1 cellular context compared by ENCODE assay signal in the genomic region with DNA sequence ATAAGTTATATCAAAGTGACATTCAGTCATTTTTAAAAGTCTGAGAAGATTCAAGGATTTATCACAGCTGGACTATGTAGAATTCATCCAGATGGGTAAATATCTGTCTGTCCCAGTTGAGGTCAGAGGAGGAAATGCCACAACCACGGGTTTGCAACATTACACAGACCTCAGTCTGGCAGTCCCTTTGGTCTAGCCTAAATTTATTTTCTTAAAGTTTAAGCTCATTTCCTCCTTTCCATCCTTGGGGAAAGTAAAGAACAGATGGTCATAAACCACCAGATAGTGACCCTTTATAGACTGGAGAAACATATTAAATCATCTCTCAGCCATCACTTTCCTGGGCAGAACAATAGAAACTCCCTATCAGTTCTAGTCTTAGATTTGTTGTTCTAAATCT.
TF ChIP-seq lines count a peak whose summit lies in the region.

No MANE protein-coding gene starts in this region.

TF ChIP-seq in H1, 55 proteins besides CTCF, POLR2A, EP300 and RAD21 (continued from another document):
- TF ChIP-seq, protein P1, sequence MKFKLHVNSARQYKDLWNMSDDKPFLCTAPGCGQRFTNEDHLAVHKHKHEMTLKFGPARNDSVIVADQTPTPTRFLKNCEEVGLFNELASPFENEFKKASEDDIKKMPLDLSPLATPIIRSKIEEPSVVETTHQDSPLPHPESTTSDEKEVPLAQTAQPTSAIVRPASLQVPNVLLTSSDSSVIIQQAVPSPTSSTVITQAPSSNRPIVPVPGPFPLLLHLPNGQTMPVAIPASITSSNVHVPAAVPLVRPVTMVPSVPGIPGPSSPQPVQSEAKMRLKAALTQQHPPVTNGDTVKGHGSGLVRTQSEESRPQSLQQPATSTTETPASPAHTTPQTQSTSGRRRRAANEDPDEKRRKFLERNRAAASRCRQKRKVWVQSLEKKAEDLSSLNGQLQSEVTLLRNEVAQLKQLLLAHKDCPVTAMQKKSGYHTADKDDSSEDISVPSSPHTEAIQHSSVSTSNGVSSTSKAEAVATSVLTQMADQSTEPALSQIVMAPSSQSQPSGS (IDR thresholded peaks at IDR 0.05; ENCODE audit: low read length): no peak
- TF ChIP-seq TAF1 (IDR thresholded peaks at IDR 0.05; ENCODE audit: low read depth, low read length): no peak
- TF ChIP-seq SUZ12 (IDR thresholded peaks at IDR 0.05; ENCODE audit: low read length): no peak
- TF ChIP-seq BRCA1 (IDR thresholded peaks at IDR 0.05; ENCODE audit: low read depth, low read length): no peak
- TF ChIP-seq POLR2AphosphoS5 (IDR thresholded peaks at IDR 0.05; ENCODE audit: low read depth, low read length): no peak
- TF ChIP-seq ASH2L (IDR thresholded peaks at IDR 0.05; ENCODE audit: low read length): no peak
- no peak for TF ChIP-seq KDM1A (IDR thresholded peaks at IDR 0.05; ENCODE audit: borderline replicate concordance, low read length)
- no peak for TF ChIP-seq YY1 (IDR thresholded peaks at IDR 0.05; ENCODE audit: low read depth, low read length)
- no peak for TF ChIP-seq RFX5 (IDR thresholded peaks at IDR 0.05; ENCODE audit: borderline replicate concordance, low read depth, low read length)
- no peak for TF ChIP-seq EGR1 (IDR thresholded peaks at IDR 0.05; ENCODE audit: borderline replicate concordance, low read depth, low read length)
TF ChIP-seq in H1: peak in this region for 0.
